27 cellular contexts compared by ENCODE assay signal in the genomic region with DNA sequence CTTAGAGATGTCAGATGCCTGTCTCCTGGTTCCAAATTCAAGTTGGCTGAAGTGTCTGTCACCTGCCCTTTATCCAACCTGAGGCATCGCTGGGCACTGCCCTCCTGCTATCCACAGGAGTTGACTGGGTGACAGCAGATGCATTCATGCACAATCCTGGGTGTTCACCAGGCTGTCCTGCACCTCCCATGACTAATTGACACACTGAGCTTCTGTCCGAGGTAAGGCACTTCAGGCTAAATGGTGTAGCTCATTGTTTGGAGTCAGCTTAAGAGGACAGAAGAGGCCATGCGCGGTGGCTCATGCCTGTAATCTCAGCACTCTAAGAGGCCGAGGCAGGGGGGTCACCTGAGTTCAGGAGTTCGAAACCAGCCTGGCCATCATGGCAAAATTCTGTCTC. TPM values are rescaled to one million over a fixed set of nuclear protein-coding genes. Genes with fewer than 3 reads are reported as not detected.
"Had no signal": no experiment of that assay in that cellular context is flagged by ENCODE, and none has a peak within 500 bp of the region (broad histone marks: within the 10 kb centered on the region; RNA-seq: fewer than 3 reads in every experiment).

No MANE protein-coding gene starts in this region.

- ATAC-seq: activated CD4-positive, alpha-beta T cell treated with anti-CD3 and anti-CD28 coated beads for 36 hours; activated T-helper 17 cell treated with anti-CD3 and anti-CD28 coated beads, Interleukin-2, amount 50 U/mL, for 72 hours; T-cell had no signal

- H3K27ac ChIP-seq: adrenal gland, breast epithelium, PC-9, VCaP had no signal

- DNase-seq: activated CD4-positive, alpha-beta memory T cell treated with anti-CD3 and anti-CD28 coated beads, Interleukin-2, amount 10 ng/mL, durations not matched to agents 7 days and 5 days; activated CD4-positive, alpha-beta T cell treated with anti-CD3 and anti-CD28 coated beads for 36 hours; activated CD4-positive, alpha-beta T cell treated with anti-CD3 and anti-CD28 coated beads, Interleukin-2, amount 50 U/mL, for 1 hour; activated naive CD4-positive, alpha-beta T cell treated with anti-CD3 and anti-CD28 coated beads, Interleukin-2, amount 50 U/mL, for 16 hours; activated naive CD8-positive, alpha-beta T cell treated with anti-CD3 and anti-CD28 coated beads, Interleukin-2, amount 10 ng/mL, durations not matched to agents 7 days and 5 days; activated T-cell treated with anti-CD3 and anti-CD28 coated beads for 4 hours; activated T-cell treated with anti-CD3 and anti-CD28 coated beads, Interleukin-2, amount 50 U/mL, for 48 hours; anterior cingulate cortex; KG1; NCI-H1048; NCI-H146; NCI-H1930; NCI-H2107; NCI-H446; NCI-H524; NCI-H748 treated with DMSO at 0.1 percent for 48 hours; PC-9; SHP77 treated with DMSO at 0.1 percent for 48 hours; T-cell; T-helper 2 cell had no signal

- H3K4me3 ChIP-seq: adrenal gland, breast epithelium, PC-9 had no signal

RNA-seq across cellular contexts. Expression of a gene that starts 2.4 kb away (rescaled TPM):
- total RNA-seq: activated CD4-positive, alpha-beta memory T cell treated with anti-CD3 and anti-CD28 coated beads, Interleukin-2, amount 10 ng/mL, durations not matched to agents 7 days and 5 days; activated CD4-positive, alpha-beta T cell treated with anti-CD3 and anti-CD28 coated beads for 36 hours; activated CD8-positive, alpha-beta memory T cell treated with anti-CD3 and anti-CD28 coated beads for 36 hours; activated naive CD8-positive, alpha-beta T cell treated with anti-CD3 and anti-CD28 coated beads, Interleukin-2, amount 10 ng/mL, durations not matched to agents 7 days and 5 days; activated T-helper 17 cell treated with anti-CD3 and anti-CD28 coated beads, Interleukin-2, amount 50 U/mL, for 72 hours; adrenal gland; breast epithelium; LHCN-M2; M059J; PC-9; T-cell had no signal
